39 cellular contexts compared by ENCODE assay signal in the genomic region with DNA sequence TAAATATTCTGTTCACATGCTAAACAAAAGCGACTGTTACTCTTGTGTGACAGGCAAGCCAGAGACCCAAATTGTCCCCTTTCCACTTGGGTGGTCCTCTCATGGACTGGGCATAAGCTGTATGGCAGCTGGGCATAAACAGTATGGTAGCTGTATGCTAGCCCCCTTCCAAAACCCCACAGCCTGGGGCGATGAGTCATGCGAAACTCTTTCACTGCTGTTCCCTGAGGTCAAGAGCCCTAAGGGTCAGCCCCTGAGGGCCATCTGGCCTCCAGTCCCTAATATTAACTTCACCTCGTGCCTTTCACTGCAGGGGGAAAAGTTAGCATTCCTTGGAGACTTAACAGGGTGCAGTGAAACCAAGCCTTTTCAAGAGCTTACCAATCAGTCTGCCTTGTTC.
"Had no signal": no experiment of that assay in that cellular context is flagged by ENCODE, and none has a peak within 500 bp of the region (broad histone marks: within the 10 kb centered on the region; RNA-seq: fewer than 3 reads in every experiment).

No MANE protein-coding gene starts in this region.

- DNase-seq: activated B cell treated with CpG ODN at 0.5 μM for 24 hours; activated CD4-positive, alpha-beta memory T cell treated with anti-CD3 and anti-CD28 coated beads, Interleukin-2, amount 10 ng/mL, durations not matched to agents 7 days and 5 days; activated CD4-positive, alpha-beta T cell treated with anti-CD3 and anti-CD28 coated beads for 4 hours; activated CD4-positive, alpha-beta T cell treated with anti-CD3 and anti-CD28 coated beads, Interleukin-2, amount 50 U/mL, for 1 hour; activated CD4-positive, CD25-positive, alpha-beta regulatory T cell treated with anti-CD3 and anti-CD28 coated beads, Interleukin-2, amount 50 U/mL, for 72 hours; activated CD8-positive, alpha-beta memory T cell treated with anti-CD3 and anti-CD28 coated beads for 24 hours; activated CD8-positive, alpha-beta memory T cell treated with anti-CD3 and anti-CD28 coated beads, Interleukin-2, amount 10 ng/mL, durations not matched to agents 7 days and 5 days; activated CD8-positive, alpha-beta memory T cell treated with anti-CD3 and anti-CD28 coated beads, Interleukin-2, amount 50 U/mL, for 48 hours; activated effector memory CD4-positive, alpha-beta T cell treated with anti-CD3 and anti-CD28 coated beads, Interleukin-2, amount 50 U/mL, for 16 hours; activated naive CD4-positive, alpha-beta T cell; activated naive CD4-positive, alpha-beta T cell treated with anti-CD3 and anti-CD28 coated beads, Interleukin-2, amount 50 U/mL, for 16 hours; activated naive CD8-positive, alpha-beta T cell treated with anti-CD3 and anti-CD28 coated beads, Interleukin-2, amount 10 ng/mL, durations not matched to agents 7 days and 5 days; activated T-cell treated with anti-CD3 and anti-CD28 coated beads, Interleukin-2, amount 50 U/mL, for 48 hours; amygdala; Kasumi-1; KG1; MG63; MV-4-11; NCI-H1092 treated with DMSO at 0.1 percent for 48 hours; NCI-H1417; NCI-H146; NCI-H187 treated with DMSO at 0.1 percent for 48 hours; NCI-H2081; NCI-H2171 treated with DMSO at 0.1 percent for 48 hours; NCI-H2227 treated with DMSO at 0.1 percent for 48 hours; NCI-H446; NCI-H510A treated with DMSO at 0.1 percent for 48 hours; NCI-H69; NK-92 treated with Interleukin-12 subunit alpha and Interleukin-12 subunit beta, amount 100 ng/mL, for 24 hours; PC-3 had no signal

- H3K27me3 Mint-ChIP-seq: activated B cell treated with CpG ODN at 0.5 μM for 24 hours; activated CD4-positive, alpha-beta memory T cell treated with anti-CD3 and anti-CD28 coated beads, Interleukin-2, amount 10 ng/mL, durations not matched to agents 7 days and 5 days had no signal

- FAIRE-seq: RCC 7860, TTC549 had no signal

- H3K4me3 ChIP-seq: ascending aorta, MG63, SK-N-MC had no signal

- ATAC-seq: activated CD8-positive, alpha-beta memory T cell treated with anti-CD3 and anti-CD28 coated beads, Interleukin-2, amount 10 ng/mL, durations not matched to agents 7 days and 5 days; PC-3; Right ventricle myocardium inferior had no signal

- H3K27ac Mint-ChIP-seq: activated B cell treated with CpG ODN at 0.5 μM for 24 hours; activated CD4-positive, alpha-beta memory T cell treated with anti-CD3 and anti-CD28 coated beads, Interleukin-2, amount 10 ng/mL, durations not matched to agents 7 days and 5 days; activated CD8-positive, alpha-beta memory T cell treated with anti-CD3 and anti-CD28 coated beads, Interleukin-2, amount 10 ng/mL, durations not matched to agents 7 days and 5 days; activated naive CD8-positive, alpha-beta T cell treated with anti-CD3 and anti-CD28 coated beads, Interleukin-2, amount 10 ng/mL, durations not matched to agents 7 days and 5 days; IgD-negative memory B cell; T-helper 1 cell treated with Interleukin-12 subunit alpha and Interleukin-12 subunit beta and Interleukin-4 antibody, amounts not matched to agents 30 μg/mL and 1 μg/mL, for 36 hours; T-helper 2 cell treated with Interferon-gamma antibody and Interleukin-4, amounts not matched to agents 5 μg/mL and 100 μg/mL, for 36 hours had no signal

- H3K4me1 ChIP-seq: ascending aorta had no signal

- H3K27me3 ChIP-seq: ascending aorta had no signal

- H3K36me3 ChIP-seq: ascending aorta, MG63 had no signal

- H3K27ac ChIP-seq: ascending aorta, RWPE1, SK-N-MC had no signal

- H3K4me3 Mint-ChIP-seq: activated B cell treated with CpG ODN at 0.5 μM for 24 hours; activated CD4-positive, alpha-beta memory T cell treated with anti-CD3 and anti-CD28 coated beads, Interleukin-2, amount 10 ng/mL, durations not matched to agents 7 days and 5 days; activated CD8-positive, alpha-beta memory T cell treated with anti-CD3 and anti-CD28 coated beads, Interleukin-2, amount 10 ng/mL, durations not matched to agents 7 days and 5 days; activated naive CD8-positive, alpha-beta T cell treated with anti-CD3 and anti-CD28 coated beads, Interleukin-2, amount 10 ng/mL, durations not matched to agents 7 days and 5 days; IgD-negative memory B cell; T-helper 1 cell treated with Interleukin-12 subunit alpha and Interleukin-12 subunit beta and Interleukin-4 antibody, amounts not matched to agents 30 μg/mL and 1 μg/mL, for 36 hours; T-helper 2 cell treated with Interferon-gamma antibody and Interleukin-4, amounts not matched to agents 5 μg/mL and 100 μg/mL, for 36 hours had no signal
